17 cellular contexts compared by ENCODE assay signal in genomic region chr19:19152668-19153384, GRCh38.
"Had no signal": no experiment of that assay in that cellular context is flagged by ENCODE, and none has a peak within 500 bp of the region (broad histone marks: within the 10 kb centered on the region; RNA-seq: fewer than 3 reads in every experiment).

No MANE protein-coding gene starts in this region.

- H3K4me3 Mint-ChIP-seq: activated T-helper 17 cell treated with anti-CD3 and anti-CD28 coated beads, Interleukin-2, amount 50 U/mL, for 72 hours; central memory CD8-positive, alpha-beta T cell; nephron; stimulated activated naive CD8-positive, alpha-beta T cell treated with anti-CD3 and anti-CD28 coated beads, Interleukin-15, amount 100 ng/mL, for 72 hours had no signal

- ATAC-seq: activated T-helper 17 cell treated with anti-CD3 and anti-CD28 coated beads, Interleukin-2, amount 50 U/mL, for 72 hours; gastrocnemius medialis; stimulated activated naive CD8-positive, alpha-beta T cell treated with anti-CD3 and anti-CD28 coated beads, Interleukin-15, amount 100 ng/mL, for 72 hours; upper lobe of right lung had no signal

- H3K9me3 Mint-ChIP-seq: activated T-helper 17 cell treated with anti-CD3 and anti-CD28 coated beads, Interleukin-2, amount 50 U/mL, for 72 hours; central memory CD8-positive, alpha-beta T cell; nephron; stimulated activated naive CD8-positive, alpha-beta T cell treated with anti-CD3 and anti-CD28 coated beads, Interleukin-15, amount 100 ng/mL, for 72 hours had no signal

- H3K27me3 Mint-ChIP-seq: activated T-helper 17 cell treated with anti-CD3 and anti-CD28 coated beads, Interleukin-2, amount 50 U/mL, for 72 hours; central memory CD8-positive, alpha-beta T cell; stimulated activated naive CD8-positive, alpha-beta T cell treated with anti-CD3 and anti-CD28 coated beads, Interleukin-15, amount 100 ng/mL, for 72 hours had no signal

- H3K27ac Mint-ChIP-seq: activated T-helper 17 cell treated with anti-CD3 and anti-CD28 coated beads, Interleukin-2, amount 50 U/mL, for 72 hours; nephron had no signal

- DNase-seq: activated CD4-positive, alpha-beta T cell treated with anti-CD3 and anti-CD28 coated beads, Interleukin-2, amount 50 U/mL, for 1 hour; activated CD4-positive, CD25-positive, alpha-beta regulatory T cell; activated naive CD4-positive, alpha-beta T cell treated with anti-CD3 and anti-CD28 coated beads, Interleukin-2, amount 50 U/mL, for 16 hours; activated T-cell treated with anti-CD3 and anti-CD28 coated beads for 4 hours; adrenal gland; cortex of kidney; effector CD8-positive, alpha-beta T cell; gastrocnemius medialis; mesendoderm; stimulated activated CD4-positive, alpha-beta T cell treated with anti-CD3 and anti-CD28 coated beads, Interleukin-4, amount 100 ng/mL, for 1 hour; stimulated activated CD8-positive, alpha-beta memory T cell treated with anti-CD3 and anti-CD28 coated beads, Interleukin-4, amount 100 ng/mL, for 48 hours; stimulated activated naive CD8-positive, alpha-beta T cell treated with anti-CD3 and anti-CD28 coated beads, Interleukin-15, amount 100 ng/mL, for 72 hours; testis; upper lobe of right lung had no signal

- H3K4me1 Mint-ChIP-seq: activated T-helper 17 cell treated with anti-CD3 and anti-CD28 coated beads, Interleukin-2, amount 50 U/mL, for 72 hours; central memory CD8-positive, alpha-beta T cell; nephron; stimulated activated naive CD8-positive, alpha-beta T cell treated with anti-CD3 and anti-CD28 coated beads, Interleukin-15, amount 100 ng/mL, for 72 hours had no signal
